In the genomic region with DNA sequence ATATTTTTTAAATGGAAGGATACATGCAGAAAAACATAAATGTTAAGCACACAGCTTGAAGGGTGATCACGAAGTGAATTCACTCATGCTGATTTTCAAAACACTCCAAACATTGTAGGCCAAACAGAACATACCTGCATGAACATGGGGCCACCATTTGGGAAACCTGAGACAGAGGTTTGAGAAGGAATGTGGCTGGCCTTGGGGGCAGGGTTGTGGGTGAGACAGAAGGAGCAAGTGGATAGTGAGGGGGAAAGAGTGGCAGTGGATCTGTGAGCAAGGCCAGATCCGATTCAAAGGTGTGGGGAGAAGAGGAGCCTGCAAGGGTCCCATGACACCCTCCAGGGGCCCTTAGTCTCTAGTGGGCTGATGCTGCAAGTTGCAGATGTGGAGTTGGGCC, we compare ENCODE assay signal across 29 cellular contexts.
"Had no signal": no experiment of that assay in that cellular context is flagged by ENCODE, and none has a peak within 500 bp of the region (broad histone marks: within the 10 kb centered on the region; RNA-seq: fewer than 3 reads in every experiment).

No MANE protein-coding gene starts in this region.

- H3K27me3 Mint-ChIP-seq: activated naive CD4-positive, alpha-beta T cell treated with anti-CD3 and anti-CD28 coated beads, Interleukin-2, amount 50 U/mL, for 24 hours; activated naive CD8-positive, alpha-beta T cell treated with anti-CD3 and anti-CD28 coated beads, Interleukin-2, amount 50 U/mL, for 24 hours; naive thymus-derived CD4-positive, alpha-beta T cell; type B pancreatic cell had no signal

- H3K4me1 Mint-ChIP-seq: activated naive CD4-positive, alpha-beta T cell treated with anti-CD3 and anti-CD28 coated beads, Interleukin-2, amount 50 U/mL, for 24 hours; activated naive CD8-positive, alpha-beta T cell treated with anti-CD3 and anti-CD28 coated beads, Interleukin-2, amount 50 U/mL, for 24 hours; immature natural killer cell; naive thymus-derived CD4-positive, alpha-beta T cell had no signal

- H3K27ac ChIP-seq: gastrocnemius medialis, spleen, vagina, VCaP had no signal

- DNase-seq: activated CD4-positive, alpha-beta T cell treated with anti-CD3 and anti-CD28 coated beads for 48 hours; activated CD4-positive, alpha-beta T cell treated with anti-CD3 and anti-CD28 coated beads, Interleukin-2, amount 50 U/mL, for 48 hours; activated CD8-positive, alpha-beta memory T cell treated with anti-CD3 and anti-CD28 coated beads for 24 hours; activated gamma-delta T cell treated with Interleukin-2 at 50 U/mL for 16 hours; activated naive CD8-positive, alpha-beta T cell treated with anti-CD3 and anti-CD28 coated beads, Interleukin-2, amount 50 U/mL, for 24 hours; activated T-cell treated with anti-CD3 and anti-CD28 coated beads, Interleukin-2, amount 50 U/mL, for 1 hour; central memory CD4-positive, alpha-beta T cell; effector CD8-positive, alpha-beta T cell; erythroblast; gastrocnemius medialis; immature natural killer cell; kidney; left colon; naive thymus-derived CD4-positive, alpha-beta T cell; right cardiac atrium; spleen; stimulated activated CD4-positive, alpha-beta T cell treated with anti-CD3 and anti-CD28 coated beads, Interleukin-2, amount 100 ng/mL, for 48 hours; stimulated activated naive CD4-positive, alpha-beta T cell treated with Interleukin-2 at 50 U/mL for 16 hours; SW 1271; T-helper 9 cell had no signal

- H3K27me3 ChIP-seq: gastrocnemius medialis, spleen, vagina had no signal

- H3K4me3 Mint-ChIP-seq: activated naive CD4-positive, alpha-beta T cell treated with anti-CD3 and anti-CD28 coated beads, Interleukin-2, amount 50 U/mL, for 24 hours; activated naive CD8-positive, alpha-beta T cell treated with anti-CD3 and anti-CD28 coated beads, Interleukin-2, amount 50 U/mL, for 24 hours; activated T-helper 1 cell treated with anti-CD3 and anti-CD28 coated beads, Interleukin-12 subunit alpha, Interleukin-12 subunit beta, Interleukin-2, Interleukin-4 antibody, amounts not matched to agents 30 ng/mL and 10 ng/mL and 1 ng/mL, durations not matched to agents 14 hours and 24 hours and 36 hours; dendritic cell treated with granulocyte-macrophage colony-stimulating factor and Interleukin-4, amounts not matched to agents 40 ng/mL and 50 ng/mL, for 4 days; immature natural killer cell; naive thymus-derived CD4-positive, alpha-beta T cell; neural crest cell; T-helper 1 cell treated with Interleukin-12 subunit alpha and Interleukin-12 subunit beta and Interleukin-4 antibody, amounts not matched to agents 30 μg/mL and 1 μg/mL, for 36 hours; type B pancreatic cell had no signal

- H3K27ac Mint-ChIP-seq: activated naive CD4-positive, alpha-beta T cell treated with anti-CD3 and anti-CD28 coated beads, Interleukin-2, amount 50 U/mL, for 24 hours; activated naive CD8-positive, alpha-beta T cell treated with anti-CD3 and anti-CD28 coated beads, Interleukin-2, amount 50 U/mL, for 24 hours; activated T-helper 1 cell treated with anti-CD3 and anti-CD28 coated beads, Interleukin-12 subunit alpha, Interleukin-12 subunit beta, Interleukin-2, Interleukin-4 antibody, amounts not matched to agents 30 ng/mL and 10 ng/mL and 1 ng/mL, durations not matched to agents 14 hours and 24 hours and 36 hours; dendritic cell treated with granulocyte-macrophage colony-stimulating factor and Interleukin-4, amounts not matched to agents 40 ng/mL and 50 ng/mL, for 4 days; immature natural killer cell; naive thymus-derived CD4-positive, alpha-beta T cell; T-helper 1 cell treated with Interleukin-12 subunit alpha and Interleukin-12 subunit beta and Interleukin-4 antibody, amounts not matched to agents 30 μg/mL and 1 μg/mL, for 36 hours; type B pancreatic cell had no signal

- H3K36me3 ChIP-seq: gastrocnemius medialis, spleen, vagina had no signal

- H3K4me1 ChIP-seq: vagina had no signal

- ATAC-seq: activated CD4-positive, CD25-positive, alpha-beta regulatory T cell treated with anti-CD3 and anti-CD28 coated beads, Interleukin-2, amount 50 U/mL, for 24 hours; activated naive CD8-positive, alpha-beta T cell treated with anti-CD3 and anti-CD28 coated beads, Interleukin-2, amount 50 U/mL, for 24 hours; gastrocnemius medialis; left colon; naive thymus-derived CD4-positive, alpha-beta T cell; right cardiac atrium had no signal

- H3K36me3 Mint-ChIP-seq: activated naive CD4-positive, alpha-beta T cell treated with anti-CD3 and anti-CD28 coated beads, Interleukin-2, amount 50 U/mL, for 24 hours; type B pancreatic cell had no signal

- H3K9me3 Mint-ChIP-seq: activated naive CD4-positive, alpha-beta T cell treated with anti-CD3 and anti-CD28 coated beads, Interleukin-2, amount 50 U/mL, for 24 hours; activated naive CD8-positive, alpha-beta T cell treated with anti-CD3 and anti-CD28 coated beads, Interleukin-2, amount 50 U/mL, for 24 hours; activated T-helper 1 cell treated with anti-CD3 and anti-CD28 coated beads, Interleukin-12 subunit alpha, Interleukin-12 subunit beta, Interleukin-2, Interleukin-4 antibody, amounts not matched to agents 30 ng/mL and 10 ng/mL and 1 ng/mL, durations not matched to agents 14 hours and 24 hours and 36 hours; dendritic cell treated with granulocyte-macrophage colony-stimulating factor and Interleukin-4, amounts not matched to agents 40 ng/mL and 50 ng/mL, for 4 days; immature natural killer cell; T-helper 1 cell treated with Interleukin-12 subunit alpha and Interleukin-12 subunit beta and Interleukin-4 antibody, amounts not matched to agents 30 μg/mL and 1 μg/mL, for 36 hours had no signal

- H3K4me3 ChIP-seq: gastrocnemius medialis, spleen, vagina had no signal

- H3K9me3 ChIP-seq: gastrocnemius medialis, vagina had no signal
